Comparison of ENCODE assay signal across 1 cellular context in genomic region chr11:95790933-95791247, GRCh38.
A peak's percentile ranks its signal among the peaks of the same experiment; 100 is the strongest.
TF ChIP-seq lines count a peak whose summit lies in the region.

No MANE protein-coding gene starts in this region.

TF ChIP-seq in GM12878, 131 proteins besides CTCF, POLR2A, EP300 and RAD21 (continued from another document):
- TF ChIP-seq MLLT1 (IDR thresholded peaks at IDR 0.05): peak; percentile 32; the same call in 1 of the 2 replicates
- TF ChIP-seq MYB (IDR thresholded peaks at IDR 0.05; ENCODE audit: borderline replicate concordance, low read depth, low read length): no peak
- no peak for TF ChIP-seq SPI1 (IDR thresholded peaks at IDR 0.05; ENCODE audit: borderline replicate concordance, insufficient read depth, low read depth, low read length)
- TF ChIP-seq MTA3 (IDR thresholded peaks at IDR 0.05; ENCODE audit: borderline replicate concordance, low read length): no peak
- TF ChIP-seq RBBP5 (conservative IDR thresholded peaks at IDR 0.05): no peak
- no peak for TF ChIP-seq ZNF24 (IDR thresholded peaks at IDR 0.05)
- no peak for TF ChIP-seq RCOR1 (conservative IDR thresholded peaks at IDR 0.05; ENCODE audit: low read depth, low read length)
- no peak for TF ChIP-seq CHD2 (IDR thresholded peaks at IDR 0.05; ENCODE audit: borderline replicate concordance, low read depth, low read length)
- TF ChIP-seq E2F4 (IDR thresholded peaks at IDR 0.05; ENCODE audit: low read depth, low read length): no peak
- TF ChIP-seq USF2 (IDR thresholded peaks at IDR 0.05; ENCODE audit: borderline replicate concordance, low read depth, low read length): peak; percentile 70
- TF ChIP-seq EED (IDR thresholded peaks at IDR 0.05; ENCODE audit: low read depth): peak; percentile 53; the same call in 1 of the 2 replicates
- TF ChIP-seq HSF1 (IDR thresholded peaks at IDR 0.05; ENCODE audit: low read depth, low read length): no peak
- TF ChIP-seq NR2F1 (conservative IDR thresholded peaks at IDR 0.05): no peak
- no peak for TF ChIP-seq NFXL1 (IDR thresholded peaks at IDR 0.05; ENCODE audit: borderline replicate concordance)
- no peak for TF ChIP-seq RUNX3 (IDR thresholded peaks at IDR 0.05; ENCODE audit: low read length)
- TF ChIP-seq ZNF384 (IDR thresholded peaks at IDR 0.05; ENCODE audit: borderline replicate concordance, low read depth, low read length): no peak
- peak; percentile 80 for TF ChIP-seq USF1 (IDR thresholded peaks at IDR 0.05; ENCODE audit: borderline replicate concordance, extremely low read length, insufficient read depth, low read depth, low read length)
- no peak for TF ChIP-seq MTA2 (IDR thresholded peaks at IDR 0.05; ENCODE audit: low read depth)
- no peak for TF ChIP-seq RELB (IDR thresholded peaks at IDR 0.05; ENCODE audit: low read depth)
- no peak for TF ChIP-seq DPF2 (IDR thresholded peaks at IDR 0.05)
- no peak for TF ChIP-seq HDAC6 (IDR thresholded peaks at IDR 0.05; ENCODE audit: unreplicated experiment)
- TF ChIP-seq ZBTB40 (IDR thresholded peaks at IDR 0.05; ENCODE audit: borderline replicate concordance): no peak
- TF ChIP-seq RAD51 (IDR thresholded peaks at IDR 0.05): peak; percentile 97
- no peak for TF ChIP-seq MEF2B (IDR thresholded peaks at IDR 0.05; ENCODE audit: partially characterized antibody, poor library complexity, severe bottlenecking)
- TF ChIP-seq POLR2AphosphoS5 (IDR thresholded peaks at IDR 0.05; ENCODE audit: low read length): peak; percentile 10; the same call in 1 of the 2 replicates
- TF ChIP-seq TAF1 (IDR thresholded peaks at IDR 0.05; ENCODE audit: borderline replicate concordance, low read depth, low read length): peak; percentile 57
- no peak for TF ChIP-seq POU2F2 (IDR thresholded peaks at IDR 0.05; ENCODE audit: borderline replicate concordance, low read depth, low read length)
- no peak for TF ChIP-seq ZNF217 (IDR thresholded peaks at IDR 0.05)
- peak in 1 of 2 experiments; percentile 16; a peak in 1 of 4 replicates for TF ChIP-seq IKZF2 (IDR thresholded peaks at IDR 0.05)
- no peak for TF ChIP-seq ZZZ3 (IDR thresholded peaks at IDR 0.05; ENCODE audit: control insufficient read depth, insufficient read length, low read depth)
- no peak for TF ChIP-seq ATF7 (IDR thresholded peaks at IDR 0.05; ENCODE audit: low read depth)
- TF ChIP-seq BHLHE40 (IDR thresholded peaks at IDR 0.05; ENCODE audit: borderline replicate concordance in 1 of 2, low read depth in 2 of 2, low read length in 1 of 2): peak; percentile 39 to 67; a peak in 2 of 4 replicates
- no peak for TF ChIP-seq TARDBP (IDR thresholded peaks at IDR 0.05; ENCODE audit: borderline replicate concordance)
- no peak for TF ChIP-seq LARP7 (IDR thresholded peaks at IDR 0.05)
- no peak for TF ChIP-seq NRF1 (conservative IDR thresholded peaks at IDR 0.05; ENCODE audit: low read depth, low read length)
- no peak for TF ChIP-seq NKRF (conservative IDR thresholded peaks at IDR 0.05)
- no peak for TF ChIP-seq RFX5 (IDR thresholded peaks at IDR 0.05; ENCODE audit: low read depth, low read length)
- no peak for TF ChIP-seq ZNF592 (IDR thresholded peaks at IDR 0.05)
- TF ChIP-seq EZH2 (IDR thresholded peaks at IDR 0.05; ENCODE audit: borderline replicate concordance, control insufficient read depth, low read depth, low read length): no peak
- TF ChIP-seq CREB1 (IDR thresholded peaks at IDR 0.05; ENCODE audit: low read depth): no peak; the same call in 1 of the 2 replicates
- peak; percentile 13 for TF ChIP-seq SMAD1 (IDR thresholded peaks at IDR 0.05; ENCODE audit: low read depth, partially characterized antibody)
- no peak for TF ChIP-seq MYC (IDR thresholded peaks at IDR 0.05; ENCODE audit: insufficient read depth, insufficient read length, insufficient replicate concordance, low read length, severe bottlenecking)
TF ChIP-seq in GM12878: peak in this region for 12.
